9 cellular contexts compared by ENCODE assay signal in genomic region chr20:3237011-3237957, GRCh38. TPM values are rescaled to one million over a fixed set of nuclear protein-coding genes. Genes with fewer than 3 reads are reported as not detected.
DNase-seq lines count a peak whose midpoint lies in the region; ATAC-seq and TF ChIP-seq lines count a peak whose summit lies in the region.
"Had no signal": no experiment of that assay in that cellular context is flagged by ENCODE, and none has a peak within 500 bp of the region (broad histone marks: within the 10 kb centered on the region; RNA-seq: fewer than 3 reads in every experiment).

No MANE protein-coding gene starts in this region.

- H3K9me3 Mint-ChIP-seq in activated CD8-positive, alpha-beta T cell treated with anti-CD3 and anti-CD28 coated beads, Interleukin-2, amount 10 ng/mL, durations not matched to agents 7 days and 5 days (ENCODE audit: insufficient read depth): no peaks in the 10 kb centered on the region

- 56 to 69% (median 59%) methylated on average over 22 to 25 of the region's 25 CpGs for WGBS in heart left ventricle, 4 donors
- 78% methylated on average over 25 of the region's 25 CpGs for WGBS in thymus

- H3K4me1 Mint-ChIP-seq in activated CD8-positive, alpha-beta T cell treated with anti-CD3 and anti-CD28 coated beads, Interleukin-2, amount 10 ng/mL, durations not matched to agents 7 days and 5 days (ENCODE audit: low read depth): peaks cover 13% of the 10 kb centered on the region

- H3K27ac ChIP-seq in heart left ventricle (no peak overlapping the region), iPS-18a (ENCODE audit: low read length) (no peak overlapping the region), thymus (ENCODE audit: low read depth) (no peak overlapping the region)
- H3K27ac ChIP-seq: thyroid gland had no signal

- peaks cover 5 to 54% (median 38%) of the 10 kb centered on the region in 9 donors for H3K27me3 ChIP-seq in heart left ventricle
- H3K27me3 ChIP-seq in iPS-18a (ENCODE audit: control insufficient read depth, insufficient read depth, low read length): peaks cover 61% of the 10 kb centered on the region
- H3K27me3 ChIP-seq in thymus (ENCODE audit: control insufficient read depth, insufficient read depth): peaks cover 66% of the 10 kb centered on the region
- H3K27me3 ChIP-seq: thyroid gland had no signal

- intact Hi-C loops in heart left ventricle (cut with DNase I) (no loop called here), cardiac septum (cut with DNase I) (no loop called here)

- no peak overlapping the region for H3K27ac Mint-ChIP-seq in activated CD8-positive, alpha-beta T cell treated with anti-CD3 and anti-CD28 coated beads, Interleukin-2, amount 10 ng/mL, durations not matched to agents 7 days and 5 days

- CTCF ChIA-PET in activated CD8-positive, alpha-beta T cell treated with anti-CD3 and anti-CD28 coated beads, Interleukin-2, amount 10 ng/mL, durations not matched to agents 7 days and 5 days (lab: Charles Lee): no interaction called here

- H3K27me3 Mint-ChIP-seq in activated CD8-positive, alpha-beta T cell treated with anti-CD3 and anti-CD28 coated beads, Interleukin-2, amount 10 ng/mL, durations not matched to agents 7 days and 5 days (ENCODE audit: low read depth): peaks cover 44% of the 10 kb centered on the region

- no peaks in the 10 kb centered on the region for H3K9me3 ChIP-seq in heart left ventricle
- H3K9me3 ChIP-seq in iPS-18a (ENCODE audit: control insufficient read depth, low read depth, low read length): no peaks in the 10 kb centered on the region
- peaks cover 1% of the 10 kb centered on the region for H3K9me3 ChIP-seq in thymus (ENCODE audit: control insufficient read depth)
- H3K9me3 ChIP-seq: thyroid gland had no signal

- in situ Hi-C loops in G401 (cut with HindIII; ENCODE audit: low sequenced_read_pairs): no loop called here

- POLR2A ChIA-PET in activated CD8-positive, alpha-beta T cell treated with anti-CD3 and anti-CD28 coated beads, Interleukin-2, amount 10 ng/mL, durations not matched to agents 7 days and 5 days (lab: Charles Lee): no interaction called here

- DNase-seq in heart left ventricle (no peak), cardiac septum (ENCODE audit: low spot score) (no peak), G401 (ENCODE audit: low spot score) (no peak), nucleus accumbens (lab: John Stamatoyannopoulos, UW) (no peak), NAMALWA (ENCODE audit: low spot score) (no peak)
- DNase-seq in activated CD8-positive, alpha-beta T cell treated with anti-CD3 and anti-CD28 coated beads, Interleukin-2, amount 10 ng/mL, durations not matched to agents 7 days and 5 days: no peak
- DNase-seq: thyroid gland had no signal

- H3K36me3 ChIP-seq in heart left ventricle (no peaks in the 10 kb centered on the region), iPS-18a (ENCODE audit: control insufficient read depth, low read depth, low read length) (no peaks in the 10 kb centered on the region), thymus (ENCODE audit: control insufficient read depth, insufficient read depth) (no peaks in the 10 kb centered on the region)

- no peak for TF ChIP-seq CTCF in heart left ventricle (IDR thresholded peaks at IDR 0.05)

- no peak for ATAC-seq in heart left ventricle
- no peak for ATAC-seq in activated CD8-positive, alpha-beta T cell treated with anti-CD3 and anti-CD28 coated beads, Interleukin-2, amount 10 ng/mL, durations not matched to agents 7 days and 5 days

- H3K4me3 ChIP-seq in heart left ventricle (peak overlapping the region in 7 of 12 donors; percentile 50 to 86 (median 71)), iPS-18a (ENCODE audit: low read length) (peak overlapping the region; percentile 67), thymus (ENCODE audit: low read length) (peak overlapping the region; percentile 62)

- H3K9ac ChIP-seq in iPS-18a (ENCODE audit: low read length): no peak overlapping the region

- peak overlapping the region; percentile 16 for H3K4me3 Mint-ChIP-seq in activated CD8-positive, alpha-beta T cell treated with anti-CD3 and anti-CD28 coated beads, Interleukin-2, amount 10 ng/mL, durations not matched to agents 7 days and 5 days

- H3K36me3 Mint-ChIP-seq in activated CD8-positive, alpha-beta T cell treated with anti-CD3 and anti-CD28 coated beads, Interleukin-2, amount 10 ng/mL, durations not matched to agents 7 days and 5 days (ENCODE audit: low read depth): no peaks in the 10 kb centered on the region

- peaks cover 0 to 29% (median 17%) of the 10 kb centered on the region in 12 donors for H3K4me1 ChIP-seq in heart left ventricle
- H3K4me1 ChIP-seq in iPS-18a (ENCODE audit: control insufficient read depth, low read depth, low read length): no peaks in the 10 kb centered on the region
- H3K4me1 ChIP-seq in thymus (ENCODE audit: control insufficient read depth, insufficient read depth, low read length): peaks cover 10% of the 10 kb centered on the region

- no peak for TF ChIP-seq POLR2A in heart left ventricle (IDR thresholded peaks at IDR 0.05)

RNA-seq across cellular contexts. Expression of gene SLC4A11, which starts 1.7 kb away (rescaled TPM):
- total RNA-seq in heart left ventricle: 1 to 10 TPM in 1 of 9 donors, under 1 TPM in 7, not detected in 1; 0.11 to 1.0 (median 0.22) TPM
- polyA plus RNA-seq in heart left ventricle: under 1 TPM; 0.08 to 0.23 TPM
- 0.35 TPM for total RNA-seq in cardiac septum
- 1 to 10 TPM; 1.6 to 2.8 TPM for total RNA-seq in activated CD8-positive, alpha-beta T cell treated with anti-CD3 and anti-CD28 coated beads, Interleukin-2, amount 10 ng/mL, durations not matched to agents 7 days and 5 days
- 4.4 TPM for polyA plus RNA-seq in thymus
- 0.17 and 1.4 TPM in 2 replicates for total RNA-seq in G401 (2014; rRNA removed; shearing (Covaris generic))

RNA-seq across cellular contexts. Expression of gene ITPA, which starts 28.0 kb away (rescaled TPM):
- total RNA-seq in heart left ventricle: 10 to 100 TPM; 15.3 to 37.8 (median 20.6) TPM
- polyA plus RNA-seq in heart left ventricle: 10 to 100 TPM; 28.6 to 48.3 TPM
- total RNA-seq in cardiac septum: 24.1 TPM
- total RNA-seq in activated CD8-positive, alpha-beta T cell treated with anti-CD3 and anti-CD28 coated beads, Interleukin-2, amount 10 ng/mL, durations not matched to agents 7 days and 5 days: 10 to 100 TPM; 53.2 to 60.7 TPM
- polyA plus RNA-seq in thymus: 141 TPM
- total RNA-seq in G401 (2014; rRNA removed; shearing (Covaris generic)): 78.9 and 91.6 TPM in 2 replicates

RNA-seq across cellular contexts. Expression of gene DDRGK1, which starts 32.8 kb away (rescaled TPM):
- total RNA-seq in heart left ventricle (10 to 100 TPM; 26.0 to 55.5 (median 35.5) TPM), cardiac septum (29.1 TPM)
- polyA plus RNA-seq in heart left ventricle (10 to 100 TPM; 25.1 to 78.3 TPM), thymus (42.7 TPM)
- 10 to 100 TPM; 49.0 to 54.4 TPM for total RNA-seq in activated CD8-positive, alpha-beta T cell treated with anti-CD3 and anti-CD28 coated beads, Interleukin-2, amount 10 ng/mL, durations not matched to agents 7 days and 5 days
- total RNA-seq in G401 (2014; rRNA removed; shearing (Covaris generic)): 22.4 and 23.9 TPM in 2 replicates
